ENCODE assay signal across 1 cellular context in genomic region chr3:101625879-101626278, GRCh38.
TF ChIP-seq lines count a peak whose summit lies in the region.

No MANE protein-coding gene starts in this region.

TF ChIP-seq in WTC11, 78 proteins besides CTCF, POLR2A, EP300 and RAD21 (continued from another document):
- TF ChIP-seq ZSCAN18 (CRISPR knock-in tag; IDR thresholded peaks at IDR 0.05): no peak
